In the genomic region with DNA sequence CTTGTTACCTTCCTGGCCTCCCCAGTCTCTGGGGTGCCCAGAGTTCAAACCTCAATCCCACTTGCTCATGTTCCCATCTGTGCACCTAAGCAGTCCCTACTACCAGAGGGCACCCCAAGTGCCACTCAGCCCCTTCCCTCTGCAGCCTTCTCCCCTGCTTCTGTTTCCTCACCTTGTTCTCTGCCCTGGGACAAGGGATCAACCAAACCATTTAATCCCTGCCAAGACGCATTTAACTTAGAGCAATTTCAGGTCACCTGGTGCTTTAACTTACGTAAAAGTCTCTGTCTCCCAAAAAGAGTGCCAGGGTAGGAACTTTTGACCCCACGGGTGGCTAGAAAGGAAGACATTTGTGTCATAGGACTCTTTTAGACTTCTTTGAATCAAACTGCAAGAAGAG, we compare ENCODE assay signal across 3 cellular contexts.
"Had no signal": no experiment of that assay in that cellular context is flagged by ENCODE, and none has a peak within 500 bp of the region (broad histone marks: within the 10 kb centered on the region; RNA-seq: fewer than 3 reads in every experiment).

No MANE protein-coding gene starts in this region.

- DNase-seq: GDM1, GF-D8 had no signal

- H3K4me3 ChIP-seq: GM12878 had no signal

- ATAC-seq: GM12878 had no signal
